ENCODE assay signal across 9 cellular contexts in the genomic region with DNA sequence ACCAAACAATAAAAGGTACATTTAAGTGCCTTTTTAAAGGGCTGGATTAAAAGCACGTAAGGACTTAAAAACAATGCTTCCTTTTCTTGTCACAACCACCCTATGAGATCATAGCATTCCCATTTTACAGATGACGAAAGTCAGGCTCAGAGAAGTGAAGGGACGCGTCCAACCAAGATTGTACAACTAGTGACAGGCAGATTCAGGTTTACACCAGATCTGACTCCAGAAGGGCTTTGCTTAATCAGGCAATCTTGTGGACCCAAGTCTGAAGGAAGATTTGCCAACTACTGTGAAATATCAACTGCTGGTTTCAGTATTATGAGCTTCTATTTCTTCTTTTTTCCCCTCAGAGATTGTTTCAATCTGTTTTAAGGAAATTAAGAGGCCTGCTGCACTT. TPM values are rescaled to one million over a fixed set of nuclear protein-coding genes. Genes with fewer than 3 reads are reported as not detected.
A peak's percentile ranks its signal among the peaks of the same experiment; 100 is the strongest.
DNase-seq lines count a peak whose midpoint lies in the region; ATAC-seq and TF ChIP-seq lines count a peak whose summit lies in the region.
"Had no signal": no experiment of that assay in that cellular context is flagged by ENCODE, and none has a peak within 500 bp of the region (broad histone marks: within the 10 kb centered on the region; RNA-seq: fewer than 3 reads in every experiment).

No MANE protein-coding gene starts in this region.

- H3K9me3 ChIP-seq in CD8-positive, alpha-beta memory T cell (ENCODE audit: low read length) = no peaks in the 10 kb centered on the region
- no peaks in the 10 kb centered on the region for H3K9me3 ChIP-seq in Loucy (ENCODE audit: insufficient read depth, low read depth, low read length)
- H3K9me3 ChIP-seq in neutrophil = no peaks in the 10 kb centered on the region

- peak overlapping the region; percentile 96 to 100 (median 98) for H3K4me3 Mint-ChIP-seq in CD8-positive, alpha-beta memory T cell
- H3K4me3 Mint-ChIP-seq in dendritic cell treated with granulocyte-macrophage colony-stimulating factor and Interleukin-4, amounts not matched to agents 40 ng/mL and 50 ng/mL, for 4 days = peak overlapping the region; percentile 90

- POLR2A ChIA-PET in CD8-positive, alpha-beta memory T cell (lab: Charles Lee) = interaction anchor here (1.2 to 1.4 kb wide), 2 partner anchors 8 to 11 kb away, joined by 3 to 4 read pairs; no protein-coding TSS in a partner anchor

- H3K36me3 Mint-ChIP-seq in CD8-positive, alpha-beta memory T cell = peaks cover 0 to 12% (median 0%) of the 10 kb centered on the region in 3 donors
- H3K36me3 Mint-ChIP-seq in dendritic cell treated with granulocyte-macrophage colony-stimulating factor and Interleukin-4, amounts not matched to agents 40 ng/mL and 50 ng/mL, for 4 days (ENCODE audit: low read depth) = peaks cover 8% of the 10 kb centered on the region

- CTCF ChIA-PET in CD8-positive, alpha-beta memory T cell (lab: Charles Lee) = interaction anchor here (1.0 to 3.1 kb wide), 5 partner anchors 13 to 492 kb away, joined by 3 to 14 read pairs (median 6); no protein-coding TSS in a partner anchor

- H3K27me3 Mint-ChIP-seq in CD8-positive, alpha-beta memory T cell = peaks cover 0 to 1% of the 10 kb centered on the region in 2 donors
- peaks cover 7% of the 10 kb centered on the region for H3K27me3 Mint-ChIP-seq in dendritic cell treated with granulocyte-macrophage colony-stimulating factor and Interleukin-4, amounts not matched to agents 40 ng/mL and 50 ng/mL, for 4 days

- no peaks in the 10 kb centered on the region for H3K36me3 ChIP-seq in CD8-positive, alpha-beta memory T cell (ENCODE audit: insufficient read depth, low read length)
- H3K36me3 ChIP-seq in Loucy (ENCODE audit: insufficient read depth, low read length) (no peaks in the 10 kb centered on the region), neutrophil (no peaks in the 10 kb centered on the region)

- H3K4me3 ChIP-seq in CD8-positive, alpha-beta memory T cell (ENCODE audit: low read length) = peak overlapping the region; percentile 82
- H3K4me3 ChIP-seq in Loucy (ENCODE audit: low read length, poor library complexity, severe bottlenecking) (peak overlapping the region; percentile 91), neutrophil (ENCODE audit: low read depth in 1 of 2, low read length in 1 of 2) (peak overlapping the region; percentile 75)

- TF ChIP-seq CTCF in Loucy (conservative IDR thresholded peaks at IDR 0.05; ENCODE audit: low read length) = no peak
- no peak for TF ChIP-seq CTCF in neutrophil (IDR thresholded peaks at IDR 0.05)

- H3K9ac ChIP-seq in Loucy (ENCODE audit: low read depth, low read length, poor library complexity, severe bottlenecking) = peak overlapping the region; percentile 86

- no peaks in the 10 kb centered on the region for H3K9me3 Mint-ChIP-seq in CD8-positive, alpha-beta memory T cell
- H3K9me3 Mint-ChIP-seq in dendritic cell treated with granulocyte-macrophage colony-stimulating factor and Interleukin-4, amounts not matched to agents 40 ng/mL and 50 ng/mL, for 4 days = no peaks in the 10 kb centered on the region

- no peak for DNase-seq in CD8-positive, alpha-beta memory T cell
- DNase-seq in NCI-H1092 (lab: John Stamatoyannopoulos, UW) = no peak
- DNase-seq in activated effector memory CD4-positive, alpha-beta T cell treated with Interleukin-2 at 50 U/mL for 16 hours = no peak

- peak overlapping the region; percentile 100 for H2AFZ ChIP-seq in Loucy (ENCODE audit: low read length)

- no peaks in the 10 kb centered on the region for H3K27me3 ChIP-seq in CD8-positive, alpha-beta memory T cell (ENCODE audit: insufficient read depth, low read length, poor library complexity, severe bottlenecking)
- H3K27me3 ChIP-seq in Loucy (ENCODE audit: insufficient read depth, low read length, poor library complexity, severe bottlenecking) (no peaks in the 10 kb centered on the region), neutrophil (no peaks in the 10 kb centered on the region)

- peak overlapping the region; percentile 81 for H3K27ac ChIP-seq in CD8-positive, alpha-beta memory T cell (ENCODE audit: low read depth, low read length)
- H3K27ac ChIP-seq in neutrophil = peak overlapping the region; percentile 78
- H3K27ac ChIP-seq: epithelial cell of prostate had no signal

- peaks cover 25% of the 10 kb centered on the region for H3K4me1 ChIP-seq in CD8-positive, alpha-beta memory T cell (ENCODE audit: insufficient read depth, low read length)
- H3K4me1 ChIP-seq in Loucy (ENCODE audit: insufficient read depth, low read length, poor library complexity, severe bottlenecking) (peaks cover 20% of the 10 kb centered on the region), neutrophil (ENCODE audit: control insufficient read depth in 1 of 2, insufficient read depth in 1 of 2, low read depth in 1 of 2, low read length in 1 of 2) (peaks cover 56 to 69% of the 10 kb centered on the region in 2 experiments)

- intact Hi-C loops in dendritic cell treated with granulocyte-macrophage colony-stimulating factor and Interleukin-4, amounts not matched to agents 40 ng/mL and 50 ng/mL, for 4 days (cut with micrococcal nuclease) = no loop called here

- H3F3A ChIP-seq in Loucy (ENCODE audit: low read depth) = no peaks in the 10 kb centered on the region

- H4K20me1 ChIP-seq in Loucy (ENCODE audit: insufficient read depth, low read length, poor library complexity, severe bottlenecking) = no peaks in the 10 kb centered on the region

- peaks cover 46 to 84% (median 78%) of the 10 kb centered on the region in 3 donors for H3K4me1 Mint-ChIP-seq in CD8-positive, alpha-beta memory T cell
- H3K4me1 Mint-ChIP-seq in dendritic cell treated with granulocyte-macrophage colony-stimulating factor and Interleukin-4, amounts not matched to agents 40 ng/mL and 50 ng/mL, for 4 days (ENCODE audit: low read depth) = peaks cover 31% of the 10 kb centered on the region

- H3K79me2 ChIP-seq in Loucy (ENCODE audit: insufficient read depth, low read length) = peaks cover 23% of the 10 kb centered on the region

- no peaks in the 10 kb centered on the region for H3K9me2 ChIP-seq in Loucy (replicated peaks; ENCODE audit: low read depth, low read length)

- H3K4me2 ChIP-seq in Loucy (ENCODE audit: low read depth, low read length, poor library complexity, severe bottlenecking) = peak overlapping the region; percentile 81

- no peak for ATAC-seq in GM19467 (IDR thresholded peaks at IDR 0.05; ENCODE audit: unreplicated experiment)
- no peak for ATAC-seq in HG02840 (IDR thresholded peaks at IDR 0.05; ENCODE audit: low FRiP score, unreplicated experiment)

- H3K27ac Mint-ChIP-seq in CD8-positive, alpha-beta memory T cell = peak overlapping the region; percentile 44 to 98 (median 96)
- peak overlapping the region; percentile 93 for H3K27ac Mint-ChIP-seq in dendritic cell treated with granulocyte-macrophage colony-stimulating factor and Interleukin-4, amounts not matched to agents 40 ng/mL and 50 ng/mL, for 4 days

RNA-seq across cellular contexts. Expression of a gene that starts 0.9 kb away (rescaled TPM):
- 10 to 100 TPM; 13.0 to 13.2 TPM for total RNA-seq in CD8-positive, alpha-beta memory T cell
- polyA plus RNA-seq in CD8-positive, alpha-beta memory T cell = 11.1 TPM

RNA-seq across cellular contexts. Expression of a gene that starts 40.1 kb away (rescaled TPM):
- under 1 TPM; 0.42 to 0.48 TPM for total RNA-seq in CD8-positive, alpha-beta memory T cell
- 9.4 TPM for polyA plus RNA-seq in CD8-positive, alpha-beta memory T cell
